In genomic region chr17:56902350-56902749, GRCh38 we compare ENCODE assay signal across 10 cellular contexts. TPM values are rescaled to one million over a fixed set of nuclear protein-coding genes. Genes with fewer than 3 reads are reported as not detected.
DNase-seq lines count a peak whose midpoint lies in the region; TF ChIP-seq lines count a peak whose summit lies in the region.
"Had no signal": no experiment of that assay in that cellular context is flagged by ENCODE, and none has a peak within 500 bp of the region (broad histone marks: within the 10 kb centered on the region; RNA-seq: fewer than 3 reads in every experiment).

No MANE protein-coding gene starts in this region.

- TF ChIP-seq CTCF in epithelial cell of esophagus (IDR thresholded peaks at IDR 0.05; ENCODE audit: insufficient read depth, low read depth, low read length, missing control alignments) (no peak), osteoblast (IDR thresholded peaks at IDR 0.05; ENCODE audit: extremely low read depth, low read depth, low read length) (no peak), GM20000 (IDR thresholded peaks at IDR 0.05; ENCODE audit: extremely low read depth, missing control alignments) (no peak)

- H3K27me3 ChIP-seq in osteoblast (ENCODE audit: insufficient read depth, low read length), result no peaks in the 10 kb centered on the region

- peaks cover 14% of the 10 kb centered on the region for H3K4me1 ChIP-seq in osteoblast (ENCODE audit: insufficient read depth, low read length)

- H3K79me2 ChIP-seq in osteoblast (ENCODE audit: insufficient read depth, low read length), result peaks cover 17% of the 10 kb centered on the region

- peaks cover 70% of the 10 kb centered on the region for H3K36me3 ChIP-seq in osteoblast (ENCODE audit: insufficient read depth, low read length)

- H2AFZ ChIP-seq in osteoblast (ENCODE audit: low read length), result no peak overlapping the region

- no peaks in the 10 kb centered on the region for H3K9me3 ChIP-seq in osteoblast (ENCODE audit: low read depth, low read length)

- peak overlapping the region; percentile 55 for H3K27ac ChIP-seq in osteoblast (ENCODE audit: low read depth, low read length)

- peaks cover 4% of the 10 kb centered on the region for H4K20me1 ChIP-seq in osteoblast (ENCODE audit: insufficient read depth, low read length)

- H3K4me3 ChIP-seq in epithelial cell of esophagus (ENCODE audit: low read length), result no peak overlapping the region
- no peak overlapping the region for H3K4me3 ChIP-seq in osteoblast (ENCODE audit: insufficient read depth, low read length)

- DNase-seq in EL (peak; percentile 93), RKO (ENCODE audit: low spot score) (peak; percentile 42), epithelial cell of esophagus (ENCODE audit: low read depth) (peak; percentile 70), osteoblast (ENCODE audit: insufficient read length, low spot score, missing footprints) (peak; percentile 95), NCI-H2227 treated with DMSO at 0.1 percent for 48 hours (lab: John Stamatoyannopoulos, UW) (no peak), GM20000 (ENCODE audit: low spot score) (no peak), OCI-M2 (lab: John Stamatoyannopoulos, UW; ENCODE audit: unreplicated experiment) (no peak)
- no peak for DNase-seq in stimulated activated CD4-positive, alpha-beta T cell treated with anti-CD3 and anti-CD28 coated beads, Interleukin-4, amount 100 ng/mL, for 4 hours
- DNase-seq: CD4-positive, alpha-beta memory T cell; NCI-H2107 had no signal

- peak overlapping the region; percentile 36 for H3K4me2 ChIP-seq in osteoblast (ENCODE audit: insufficient read depth, low read length)

RNA-seq across cellular contexts. Expression of gene TRIM25, which starts 11.5 kb away (rescaled TPM):
- total RNA-seq in osteoblast, result 46.9 and 49.9 TPM in 2 replicates

RNA-seq across cellular contexts. Expression of gene COIL, which starts 58.5 kb away (rescaled TPM):
- total RNA-seq in osteoblast, result 11.2 and 11.9 TPM in 2 replicates

Comparison
In these comparisons a context has a peak if more than half of its experiments do, and no peak if none do; other contexts are left out.
1. DNase-seq: peak in EL (single experiment), RKO (single experiment), epithelial cell of esophagus (single experiment) and osteoblast (single experiment); none in NCI-H2227 treated with DMSO at 0.1 percent for 48 hours (single experiment), GM20000 (single experiment), stimulated activated CD4-positive, alpha-beta T cell treated with anti-CD3 and anti-CD28 coated beads, Interleukin-4, amount 100 ng/mL, for 4 hours (0 of 2) and OCI-M2 (single experiment).